Comparison of ENCODE assay signal across 20 cellular contexts in genomic region chr1:19274636-19275035, GRCh38. TPM values are rescaled to one million over a fixed set of nuclear protein-coding genes. Genes with fewer than 3 reads are reported as not detected.
DNase-seq lines count a peak whose midpoint lies in the region; ATAC-seq, FAIRE-seq and TF ChIP-seq lines count a peak whose summit lies in the region.
"Had no signal": no experiment of that assay in that cellular context is flagged by ENCODE, and none has a peak within 500 bp of the region (broad histone marks: within the 10 kb centered on the region; RNA-seq: fewer than 3 reads in every experiment).

No MANE protein-coding gene starts in this region.

- POLR2A ChIA-PET in K562 (lab: Yijun Ruan, JAX), result interaction anchor here (0.9 kb wide), 1 partner anchor 10 kb away, joined by 3 read pairs; no protein-coding TSS in a partner anchor

- H3K4me2 ChIP-seq in K562 (ENCODE audit: insufficient read depth, low read length), result no peak overlapping the region

- H3K79me2 ChIP-seq in K562 (ENCODE audit: control insufficient read depth, insufficient read depth, low read length), result no peaks in the 10 kb centered on the region

- no TSS peak for BruUV-seq in K562 (replicated peaks; lab: Mats Ljungman, UMichigan)

- 80% methylated on average over 4 of the region's 5 CpGs for WGBS in HUES64
- WGBS in K562 (ENCODE audit: insufficient coverage, low coverage, missing lambda C conversion rate), result 55% methylated on average over 5 of the region's 5 CpGs
- 48% methylated on average over 5 of the region's 5 CpGs for WGBS in right lobe of liver (ENCODE audit: insufficient coverage, low coverage, low lambda C conversion rate, missing lambda C conversion rate)

- no peak for DNase-seq in K562 (ENCODE audit: extremely low read depth in 1 of 4, low spot score in 3 of 4)
- peak; percentile 52 to 75 (median 69) for DNase-seq in right lobe of liver
- no peak for DNase-seq in ecto neural progenitor cell (ENCODE audit: low spot score)
- DNase-seq: ACHN; C1 segment of cervical spinal cord; CD8-positive, alpha-beta memory T cell; GOT3; KBM-7; NCI-H1694 treated with DMSO at 0.1 percent for 48 hours; NCI-H510A; NCI-H748 treated with DMSO at 0.1 percent for 48 hours; NK-92 treated with Interleukin-12 subunit alpha and Interleukin-12 subunit beta, amount 100 ng/mL, for 24 hours; Right ventricle myocardium superior had no signal

- H3K27me3 ChIP-seq in HUES64 (ENCODE audit: insufficient read depth, low read length) (peaks cover 31% of the 10 kb centered on the region), K562 (ENCODE audit: control insufficient read depth in 2 of 2, insufficient read depth in 2 of 2, low read length in 2 of 2) (no peaks in the 10 kb centered on the region), right lobe of liver (no peaks in the 10 kb centered on the region)

- no peaks in the 10 kb centered on the region for H3K9me1 ChIP-seq in K562 (ENCODE audit: control insufficient read depth, insufficient read depth, low read length)

- H2AFZ ChIP-seq in K562 (ENCODE audit: low read depth, low read length), result no peak overlapping the region

- intact Hi-C loops in K562 (cut with micrococcal nuclease) (no loop called here), right lobe of liver (cut with DNase I) (no loop called here)

- CTCF ChIA-PET in K562 (lab: Yijun Ruan, JAX; ENCODE audit: low intra/inter-chr PET ratio), result no interaction called here

- no peak for TF ChIP-seq POLR2A in K562 (conservative IDR thresholded peaks at IDR 0.05)
- no peak for TF ChIP-seq POLR2A in right lobe of liver (IDR thresholded peaks at IDR 0.05)

- ATAC-seq in K562 (no peak), right lobe of liver (peak in 2 of 4 donors; percentile 13 to 20), GM21619 (IDR thresholded peaks at IDR 0.05; ENCODE audit: unreplicated experiment) (no peak)
- ATAC-seq: HCT116 had no signal

- no peak overlapping the region for H3K9ac ChIP-seq in HUES64 (ENCODE audit: low read depth, low read length)
- no peak overlapping the region for H3K9ac ChIP-seq in K562 (ENCODE audit: insufficient read depth in 1 of 2, low read depth in 2 of 2, low read length in 2 of 2)

- no peaks in the 10 kb centered on the region for H4K20me1 ChIP-seq in K562 (replicated peaks; ENCODE audit: control insufficient read depth, insufficient read depth, low read length)

- H3K27ac ChIP-seq in HUES64 (ENCODE audit: low read depth, low read length) (no peak overlapping the region), K562 (ENCODE audit: extremely low read depth, low read depth, low read length) (no peak overlapping the region), right lobe of liver (peak overlapping the region; percentile 91 to 97 (median 93))

- H3K9me3 ChIP-seq in HUES64 (ENCODE audit: insufficient read depth, low read depth, low read length) (no peaks in the 10 kb centered on the region), K562 (replicated peaks; ENCODE audit: control insufficient read depth, insufficient read depth, low read depth, low read length) (no peaks in the 10 kb centered on the region), right lobe of liver (no peaks in the 10 kb centered on the region)

- TF ChIP-seq EP300 in K562 (IDR thresholded peaks at IDR 0.05; ENCODE audit: low read length), result no peak

- in situ Hi-C loops in K562 (cut with MboI), result no loop called here

- TF ChIP-seq RAD21 in K562 (CRISPR knock-in tag; conservative IDR thresholded peaks at IDR 0.05 in 1 of 2, IDR thresholded peaks at IDR 0.05 in 1 of 2), result no peak

- no peaks in the 10 kb centered on the region for H3K36me3 ChIP-seq in HUES64 (ENCODE audit: insufficient read depth, low read length)
- H3K36me3 ChIP-seq in K562 (ENCODE audit: control insufficient read depth, insufficient read depth, low read length), result no peaks in the 10 kb centered on the region
- peaks cover 0 to under 1% (median 0%) of the 10 kb centered on the region in 4 donors for H3K36me3 ChIP-seq in right lobe of liver

- H3K4me3 ChIP-seq in HUES64 (ENCODE audit: low read length) (peak overlapping the region; percentile 46; the same call in 1 of the 2 replicates), K562 (no peak overlapping the region), right lobe of liver (peak overlapping the region; percentile 64 to 81 (median 64))

- no peaks in the 10 kb centered on the region for H3K4me1 ChIP-seq in HUES64 (ENCODE audit: insufficient read depth, low read length)
- H3K4me1 ChIP-seq in K562 (replicated peaks in 1 of 2; ENCODE audit: control insufficient read depth in 2 of 2, insufficient read depth in 2 of 2, low read length in 2 of 2), result peaks cover 0 to 6% of the 10 kb centered on the region in 2 experiments; a peak in 2 of 5 replicates
- H3K4me1 ChIP-seq in right lobe of liver, result peaks cover 0 to 33% (median 3%) of the 10 kb centered on the region in 4 donors

- TF ChIP-seq CTCF in K562 (IDR thresholded peaks at IDR 0.05 in 2 of 3, conservative IDR thresholded peaks at IDR 0.05 in 1 of 3; ENCODE audit: insufficient read depth in 2 of 3, low read depth in 1 of 3, low read length in 3 of 3) (no peak), right lobe of liver (IDR thresholded peaks at IDR 0.05) (no peak)

- FAIRE-seq in K562 (lab: Jason Lieb, UNC), result no peak
- FAIRE-seq: D721Med, GM12892, GM18507, HTR-8/SVneo had no signal

RNA-seq across cellular contexts. Expression of gene AKR7A3, which starts 13.9 kb away (rescaled TPM):
- polyA plus RNA-seq in HUES64 (2013, experiment 1 of 2), result 0.15 TPM
- polyA plus RNA-seq in HUES64 (2013, experiment 2 of 2), result 0.25 TPM
- 2.4 and 4.7 TPM in 2 replicates for total RNA-seq in K562 (2011; cell fraction: chromatin; rRNA removed; ENCODE audit: low replicate concordance)
- 3.7 and 4.5 TPM in 2 replicates for total RNA-seq in K562 (2011; cell fraction: nucleolus; rRNA removed)
- 2.1 and 3.2 TPM in 2 replicates for total RNA-seq in K562 (2011; cell fraction: nucleoplasm; rRNA removed)
- total RNA-seq in K562 (2014; rRNA removed), result 0.54 and 0.78 TPM in 2 replicates
- 0.22 TPM in 2 replicates for total RNA-seq in K562 (2014; rRNA removed; fragmentation: Illumina TruSeq; extraction: Trizol)
- 0.45 and 0.58 TPM in 2 replicates for total RNA-seq in K562 (2015; rRNA removed; fragmentation: Illumina TruSeq; extraction: Trizol)
- 0.91 and 1.2 TPM in 2 replicates for total RNA-seq in K562 (2021)
- 0.33 and 0.49 TPM in 2 replicates for polyA plus RNA-seq in K562 (2011; rRNA removed)
- polyA plus RNA-seq in K562 (2011; cell fraction: cytosol; rRNA removed), result 0.38 and 0.63 TPM in 2 replicates
- polyA plus RNA-seq in K562 (2011; cell fraction: nucleus; rRNA removed), result 2.2 and 4.9 TPM in 2 replicates
- 0.27 and 0.79 TPM in 2 replicates for polyA plus RNA-seq in K562 (2012)
- polyA plus RNA-seq in K562 (2014; fragmentation: Illumina TruSeq; extraction: Trizol), result 0.13 and 0.25 TPM in 2 replicates
- under 1 TPM in 1 of 2 experiments, not detected in 1; 0.04 TPM for polyA plus RNA-seq in K562 (2014; fragmentation: Nextera tagmentation; extraction: Ambion mirVana)
- polyA plus RNA-seq in K562 (2014; rRNA removed), result 0.74 and 1.5 TPM in 2 replicates
- 0.14 and 0.15 TPM in 2 replicates for polyA minus RNA-seq in K562 (2011; rRNA and poly(A)+ RNA removed)
- 0.67 TPM in 1 of 2 replicates, not detected in the other for polyA minus RNA-seq in K562 (2011; cell fraction: cytosol; rRNA and poly(A)+ RNA removed)
- polyA minus RNA-seq in K562 (2011; cell fraction: nucleus; rRNA and poly(A)+ RNA removed), result 1.00 and 1.1 TPM in 2 replicates
- total RNA-seq in right lobe of liver, result 100 to 1,000 TPM in 4 of 6 experiments, 10 to 100 TPM in 2; 58.1 to 169 (median 130) TPM
- total RNA-seq: Right ventricle myocardium superior had no signal
- polyA plus RNA-seq: CD8-positive, alpha-beta memory T cell had no signal

RNA-seq across cellular contexts. Expression of gene MRTO4, which starts 23.0 kb away (rescaled TPM):
- polyA plus RNA-seq in HUES64 (2013, experiment 1 of 2), result 53.6 TPM
- 38.8 TPM for polyA plus RNA-seq in HUES64 (2013, experiment 2 of 2)
- 35.8 and 86.9 TPM in 2 replicates for total RNA-seq in K562 (2011; cell fraction: chromatin; rRNA removed; ENCODE audit: low replicate concordance)
- 78.7 and 87.1 TPM in 2 replicates for total RNA-seq in K562 (2011; cell fraction: nucleolus; rRNA removed)
- total RNA-seq in K562 (2011; cell fraction: nucleoplasm; rRNA removed), result 57.9 and 62.8 TPM in 2 replicates
- total RNA-seq in K562 (2014; rRNA removed), result 150 and 153 TPM in 2 replicates
- total RNA-seq in K562 (2014; rRNA removed; fragmentation: Illumina TruSeq; extraction: Trizol), result 136 and 145 TPM in 2 replicates
- total RNA-seq in K562 (2015; rRNA removed; fragmentation: Illumina TruSeq; extraction: Trizol), result 153 and 154 TPM in 2 replicates
- 138 and 146 TPM in 2 replicates for total RNA-seq in K562 (2021)
- polyA plus RNA-seq in K562 (2011; rRNA removed), result 93.7 and 105 TPM in 2 replicates
- polyA plus RNA-seq in K562 (2011; cell fraction: cytosol; rRNA removed), result 88.3 and 88.5 TPM in 2 replicates
- polyA plus RNA-seq in K562 (2011; cell fraction: nucleus; rRNA removed), result 35.1 and 36.8 TPM in 2 replicates
- 59.9 and 104 TPM in 2 replicates for polyA plus RNA-seq in K562 (2012)
- 163 and 173 TPM in 2 replicates for polyA plus RNA-seq in K562 (2014; fragmentation: Illumina TruSeq; extraction: Trizol)
- 100 to 1,000 TPM in 1 of 2 experiments, 10 to 100 TPM in 1; 62.0 to 146 TPM for polyA plus RNA-seq in K562 (2014; fragmentation: Nextera tagmentation; extraction: Ambion mirVana)
- 152 and 153 TPM in 2 replicates for polyA plus RNA-seq in K562 (2014; rRNA removed)
- 62.3 and 78.5 TPM in 2 replicates for polyA minus RNA-seq in K562 (2011; rRNA and poly(A)+ RNA removed)
- 32.1 and 40.7 TPM in 2 replicates for polyA minus RNA-seq in K562 (2011; cell fraction: cytosol; rRNA and poly(A)+ RNA removed)
- 16.2 and 19.4 TPM in 2 replicates for polyA minus RNA-seq in K562 (2011; cell fraction: nucleus; rRNA and poly(A)+ RNA removed)
- 10 to 100 TPM in 2 of 6 experiments, 1 to 10 TPM in 4; 7.0 to 17.3 (median 8.2) TPM for total RNA-seq in right lobe of liver

RNA-seq across cellular contexts. Expression of gene EMC1, which starts 23.3 kb away (rescaled TPM):
- polyA plus RNA-seq in HUES64 (2013, experiment 1 of 2), result 27.2 TPM
- 24.2 TPM for polyA plus RNA-seq in HUES64 (2013, experiment 2 of 2)
- total RNA-seq in K562 (2011; cell fraction: chromatin; rRNA removed; ENCODE audit: low replicate concordance), result 276 and 409 TPM in 2 replicates
- 245 and 297 TPM in 2 replicates for total RNA-seq in K562 (2011; cell fraction: nucleolus; rRNA removed)
- total RNA-seq in K562 (2011; cell fraction: nucleoplasm; rRNA removed), result 245 and 273 TPM in 2 replicates
- total RNA-seq in K562 (2014; rRNA removed), result 37.5 and 65.1 TPM in 2 replicates
- total RNA-seq in K562 (2014; rRNA removed; fragmentation: Illumina TruSeq; extraction: Trizol), result 32.8 and 35.4 TPM in 2 replicates
- 36.9 and 37.4 TPM in 2 replicates for total RNA-seq in K562 (2015; rRNA removed; fragmentation: Illumina TruSeq; extraction: Trizol)
- 71.0 and 88.2 TPM in 2 replicates for total RNA-seq in K562 (2021)
- 17.8 and 40.9 TPM in 2 replicates for polyA plus RNA-seq in K562 (2011; rRNA removed)
- 34.1 and 42.0 TPM in 2 replicates for polyA plus RNA-seq in K562 (2011; cell fraction: cytosol; rRNA removed)
- polyA plus RNA-seq in K562 (2011; cell fraction: nucleus; rRNA removed), result 140 and 211 TPM in 2 replicates
- 40.3 and 58.0 TPM in 2 replicates for polyA plus RNA-seq in K562 (2012)
- 69.9 and 85.0 TPM in 2 replicates for polyA plus RNA-seq in K562 (2014; fragmentation: Illumina TruSeq; extraction: Trizol)
- polyA plus RNA-seq in K562 (2014; fragmentation: Nextera tagmentation; extraction: Ambion mirVana), result 10 to 100 TPM; 32.1 to 69.3 TPM
- 24.2 and 33.5 TPM in 2 replicates for polyA plus RNA-seq in K562 (2014; rRNA removed)
- polyA minus RNA-seq in K562 (2011; rRNA and poly(A)+ RNA removed), result 38.2 and 49.9 TPM in 2 replicates
- polyA minus RNA-seq in K562 (2011; cell fraction: cytosol; rRNA and poly(A)+ RNA removed), result 23.6 and 30.1 TPM in 2 replicates
- 62.5 and 79.1 TPM in 2 replicates for polyA minus RNA-seq in K562 (2011; cell fraction: nucleus; rRNA and poly(A)+ RNA removed)
- 10 to 100 TPM; 18.6 to 32.7 (median 25.3) TPM for total RNA-seq in right lobe of liver

RNA-seq across cellular contexts. Expression of gene AKR7A2, which starts 37.3 kb away (rescaled TPM):
- 31.5 TPM for polyA plus RNA-seq in HUES64 (2013, experiment 1 of 2)
- polyA plus RNA-seq in HUES64 (2013, experiment 2 of 2), result 36.6 TPM
- 18.7 and 45.9 TPM in 2 replicates for total RNA-seq in K562 (2011; cell fraction: chromatin; rRNA removed; ENCODE audit: low replicate concordance)
- 36.8 and 39.0 TPM in 2 replicates for total RNA-seq in K562 (2011; cell fraction: nucleolus; rRNA removed)
- total RNA-seq in K562 (2011; cell fraction: nucleoplasm; rRNA removed), result 28.7 and 34.9 TPM in 2 replicates
- total RNA-seq in K562 (2014; rRNA removed) (78.4 and 108 TPM in 2 replicates), K562 (2014; rRNA removed; fragmentation: Illumina TruSeq; extraction: Trizol) (26.1 and 32.3 TPM in 2 replicates), K562 (2015; rRNA removed; fragmentation: Illumina TruSeq; extraction: Trizol) (65.2 and 66.0 TPM in 2 replicates), K562 (2021) (71.7 and 74.4 TPM in 2 replicates), right lobe of liver (10 to 100 TPM; 41.4 to 85.1 (median 51.2) TPM)
- polyA plus RNA-seq in K562 (2011; rRNA removed) (49.4 and 57.1 TPM in 2 replicates), K562 (2014; fragmentation: Illumina TruSeq; extraction: Trizol) (41.1 and 50.6 TPM in 2 replicates), K562 (2014; fragmentation: Nextera tagmentation; extraction: Ambion mirVana) (1 to 10 TPM; 2.0 to 4.0 TPM), K562 (2014; rRNA removed) (74.7 and 83.6 TPM in 2 replicates)
- 83.1 and 114 TPM in 2 replicates for polyA plus RNA-seq in K562 (2011; cell fraction: cytosol; rRNA removed)
- polyA plus RNA-seq in K562 (2011; cell fraction: nucleus; rRNA removed), result 34.0 and 41.0 TPM in 2 replicates
- 57.6 and 109 TPM in 2 replicates for polyA plus RNA-seq in K562 (2012)
- polyA minus RNA-seq in K562 (2011; rRNA and poly(A)+ RNA removed), result 16.8 and 22.0 TPM in 2 replicates
- polyA minus RNA-seq in K562 (2011; cell fraction: cytosol; rRNA and poly(A)+ RNA removed), result 22.1 and 40.4 TPM in 2 replicates
- 19.1 and 22.7 TPM in 2 replicates for polyA minus RNA-seq in K562 (2011; cell fraction: nucleus; rRNA and poly(A)+ RNA removed)

RNA-seq across cellular contexts. Expression of gene SLC66A1, which starts 37.5 kb away (rescaled TPM):
- 16.4 TPM for polyA plus RNA-seq in HUES64 (2013, experiment 1 of 2)
- polyA plus RNA-seq in HUES64 (2013, experiment 2 of 2), result 14.8 TPM
- total RNA-seq in K562 (2011; cell fraction: chromatin; rRNA removed; ENCODE audit: low replicate concordance), result 37.0 and 99.3 TPM in 2 replicates
- total RNA-seq in K562 (2011; cell fraction: nucleolus; rRNA removed), result 85.8 and 97.7 TPM in 2 replicates
- total RNA-seq in K562 (2011; cell fraction: nucleoplasm; rRNA removed), result 62.2 and 63.1 TPM in 2 replicates
- total RNA-seq in K562 (2014; rRNA removed) (28.9 and 34.0 TPM in 2 replicates), K562 (2014; rRNA removed; fragmentation: Illumina TruSeq; extraction: Trizol) (8.5 and 10.4 TPM in 2 replicates), K562 (2015; rRNA removed; fragmentation: Illumina TruSeq; extraction: Trizol) (18.6 and 21.6 TPM in 2 replicates), K562 (2021) (26.5 and 29.5 TPM in 2 replicates), right lobe of liver (10 to 100 TPM in 3 of 6 experiments, 1 to 10 TPM in 3; 8.4 to 20.6 (median 11.2) TPM)
- polyA plus RNA-seq in K562 (2011; rRNA removed) (27.0 and 29.2 TPM in 2 replicates), K562 (2014; fragmentation: Illumina TruSeq; extraction: Trizol) (16.3 and 26.6 TPM in 2 replicates), K562 (2014; fragmentation: Nextera tagmentation; extraction: Ambion mirVana) (1 to 10 TPM; 1.2 to 1.6 TPM), K562 (2014; rRNA removed) (35.2 and 40.8 TPM in 2 replicates)
- 36.4 and 92.5 TPM in 2 replicates for polyA plus RNA-seq in K562 (2011; cell fraction: cytosol; rRNA removed)
- 35.5 and 82.2 TPM in 2 replicates for polyA plus RNA-seq in K562 (2011; cell fraction: nucleus; rRNA removed)
- polyA plus RNA-seq in K562 (2012), result 23.2 and 37.9 TPM in 2 replicates
- 12.7 and 14.9 TPM in 2 replicates for polyA minus RNA-seq in K562 (2011; rRNA and poly(A)+ RNA removed)
- 15.3 and 16.8 TPM in 2 replicates for polyA minus RNA-seq in K562 (2011; cell fraction: cytosol; rRNA and poly(A)+ RNA removed)
- polyA minus RNA-seq in K562 (2011; cell fraction: nucleus; rRNA and poly(A)+ RNA removed), result 26.2 and 33.7 TPM in 2 replicates

Comparison
In these comparisons a context has a peak if more than half of its experiments do, and no peak if none do; other contexts are left out.
1. H3K27ac ChIP-seq: peak in right lobe of liver (3 of 3); none in HUES64 (single experiment) and K562 (single experiment).
2. DNase-seq: peak in right lobe of liver (3 of 3); none in K562 (0 of 4) and ecto neural progenitor cell (single experiment).
3. RNA of gene AKR7A3, which starts 13.9 kb away (total RNA-seq): 58.1 to 169 TPM in right lobe of liver; 0.22 to 4.7 TPM in K562; every median in the first group is over 10 times any median in the second.